22 cellular contexts compared by ENCODE assay signal in the genomic region with DNA sequence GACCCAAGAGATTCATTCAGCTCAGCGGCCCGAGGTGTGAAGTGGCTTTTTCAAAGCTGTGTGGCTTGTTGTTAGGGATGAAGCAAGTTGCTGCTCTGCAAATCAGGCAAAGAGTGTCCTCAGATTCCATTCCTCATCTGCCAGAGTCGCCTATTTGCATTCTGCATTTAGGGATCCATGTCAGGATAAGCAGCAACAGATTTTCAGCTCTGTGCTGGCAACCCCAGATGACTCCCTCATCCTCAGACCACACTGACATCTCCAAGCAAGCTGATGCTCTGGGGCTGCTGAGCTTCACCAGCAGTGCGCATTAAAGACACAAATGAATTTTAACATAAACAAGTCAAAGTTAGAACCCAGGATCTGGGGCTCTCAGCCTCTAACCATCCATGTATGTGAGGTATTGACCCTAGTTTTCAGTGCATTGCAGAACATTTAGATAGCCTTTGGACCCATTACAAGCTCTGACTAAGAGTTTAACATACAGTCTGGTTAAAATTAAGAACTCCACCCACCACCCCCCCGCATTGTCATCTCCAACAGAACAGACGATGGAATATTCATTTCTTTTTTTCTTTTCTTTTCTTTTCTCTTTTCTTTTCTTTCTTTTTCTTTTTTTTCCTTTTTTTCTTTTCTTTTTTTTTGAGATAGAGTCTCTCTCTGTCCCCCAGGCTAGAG. TPM values are rescaled to one million over a fixed set of nuclear protein-coding genes. Genes with fewer than 3 reads are reported as not detected.
"Had no signal": no experiment of that assay in that cellular context is flagged by ENCODE, and none has a peak within 500 bp of the region (broad histone marks: within the 10 kb centered on the region; RNA-seq: fewer than 3 reads in every experiment).

No MANE protein-coding gene starts in this region.

- ATAC-seq: Panc1, PC-3 had no signal

- H3K9me3 ChIP-seq: SK-N-SH had no signal

- H3K4me2 ChIP-seq: SK-N-SH had no signal

- DNase-seq: Karpas-422, KG1, MM.1S, NCI-H1436, NCI-H187, NCI-H2081 treated with DMSO at 0.1 percent for 48 hours, NCI-H2171, NCI-H226, NCI-H446, NCI-H510A, NCI-H524 treated with DMSO at 0.1 percent for 48 hours, NCI-H69, NCI-H774, PC-3, SHP77, SK-N-SH, SW 1271 had no signal

- H3K9ac ChIP-seq: SK-N-SH had no signal

- H3K27ac ChIP-seq: RWPE1 had no signal

RNA-seq across cellular contexts. Expression of gene CFAP107, which starts 10.9 kb away (rescaled TPM):
- total RNA-seq: HT-29, OCI-LY7, PC-3, SK-MEL-5 had no signal
- polyA plus RNA-seq: SK-N-SH had no signal

RNA-seq across cellular contexts. Expression of gene PRAMEF12, which starts 16.6 kb away (rescaled TPM):
- total RNA-seq: HT-29, OCI-LY7, PC-3, SK-MEL-5 had no signal
- polyA plus RNA-seq: SK-N-SH had no signal

RNA-seq across cellular contexts. Expression of gene PRAMEF1, which starts 34.3 kb away (rescaled TPM):
- total RNA-seq: HT-29, OCI-LY7, PC-3, SK-MEL-5 had no signal
- polyA plus RNA-seq: SK-N-SH had no signal

RNA-seq across cellular contexts. Expression of gene AADACL3, which starts 41.0 kb away (rescaled TPM):
- total RNA-seq: HT-29, OCI-LY7, PC-3, SK-MEL-5 had no signal
- polyA plus RNA-seq: SK-N-SH had no signal
